ENCODE assay signal across 13 cellular contexts in the genomic region with DNA sequence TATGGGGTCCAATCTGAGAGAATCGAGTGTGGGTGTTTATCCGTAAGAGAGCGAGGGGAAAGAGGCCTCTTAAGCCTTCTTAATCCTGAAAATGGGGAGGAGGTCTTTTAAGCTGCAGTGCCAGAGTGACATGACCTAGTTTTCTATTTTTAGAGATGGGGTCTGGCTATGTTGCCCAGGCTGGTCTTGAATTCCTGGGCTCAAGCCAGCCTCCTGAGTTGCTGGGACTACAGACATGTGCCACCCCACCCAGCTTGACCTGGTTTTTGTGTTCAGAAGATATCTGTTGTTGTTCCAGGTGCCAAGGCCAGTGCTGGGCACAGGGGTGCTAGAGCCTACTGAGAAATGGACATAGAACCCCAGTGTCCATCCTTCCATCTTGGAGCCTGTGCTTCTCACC. TPM values are rescaled to one million over a fixed set of nuclear protein-coding genes. Genes with fewer than 3 reads are reported as not detected.
DNase-seq lines count a peak whose midpoint lies in the region; ATAC-seq and TF ChIP-seq lines count a peak whose summit lies in the region.
"Had no signal": no experiment of that assay in that cellular context is flagged by ENCODE, and none has a peak within 500 bp of the region (broad histone marks: within the 10 kb centered on the region; RNA-seq: fewer than 3 reads in every experiment).

No MANE protein-coding gene starts in this region.

- intact Hi-C loops in CD14-positive monocyte (cut with micrococcal nuclease) = no loop called here

- H3K9me3 Mint-ChIP-seq in CD14-positive monocyte = no peaks in the 10 kb centered on the region
- no peaks in the 10 kb centered on the region for H3K9me3 Mint-ChIP-seq in IgD-negative memory B cell
- H3K9me3 Mint-ChIP-seq in brain = no peaks in the 10 kb centered on the region
- H3K9me3 Mint-ChIP-seq in nephron progenitor cell = no peaks in the 10 kb centered on the region

- H3K27me3 Mint-ChIP-seq in CD14-positive monocyte (ENCODE audit: low read depth in 3 of 3) (peaks cover 1 to 4% (median 2%) of the 10 kb centered on the region in 3 donors), IgD-negative memory B cell (no peaks in the 10 kb centered on the region), brain (peaks cover 3% of the 10 kb centered on the region), nephron progenitor cell (ENCODE audit: low read depth, poor library complexity) (peaks cover 3% of the 10 kb centered on the region)

- H3K4me1 Mint-ChIP-seq in CD14-positive monocyte (peaks cover 24% of the 10 kb centered on the region), IgD-negative memory B cell (peaks cover 3 to 10% (median 7%) of the 10 kb centered on the region in 3 donors), brain (peaks cover 43% of the 10 kb centered on the region), nephron progenitor cell (peaks cover 14% of the 10 kb centered on the region)

- DNase-seq in CD14-positive monocyte (ENCODE audit: low spot score) = no peak
- DNase-seq in nephron progenitor cell = no peak
- no peak for DNase-seq in NCI-H526 (lab: John Stamatoyannopoulos, UW)
- DNase-seq in NCI-H187 treated with DMSO at 0.1 percent for 48 hours (lab: John Stamatoyannopoulos, UW) = no peak
- DNase-seq: caudate nucleus, DMS53, H7, NCI-H1694 treated with DMSO at 0.1 percent for 48 hours, upper lobe of left lung had no signal

- no peak for TF ChIP-seq CTCF in CD14-positive monocyte (IDR thresholded peaks at IDR 0.05)
- no peak for TF ChIP-seq CTCF in brain (conservative IDR thresholded peaks at IDR 0.05)
- no peak for TF ChIP-seq CTCF in nephron progenitor cell (IDR thresholded peaks at IDR 0.05)

- ATAC-seq in HG02970 (IDR thresholded peaks at IDR 0.05; ENCODE audit: low FRiP score, unreplicated experiment) (no peak), HG03108 (IDR thresholded peaks at IDR 0.05; ENCODE audit: unreplicated experiment) (no peak)

- H3K4me3 Mint-ChIP-seq in CD14-positive monocyte (no peak overlapping the region), IgD-negative memory B cell (peak overlapping the region; percentile 80 to 95 (median 89)), brain (peak overlapping the region; percentile 80 to 89 (median 88)), nephron progenitor cell (peak overlapping the region; percentile 83)

- H3K36me3 Mint-ChIP-seq in CD14-positive monocyte (peaks cover 20 to 21% of the 10 kb centered on the region in 2 donors), IgD-negative memory B cell (peaks cover 5% of the 10 kb centered on the region), brain (peaks cover 26% of the 10 kb centered on the region), nephron progenitor cell (ENCODE audit: low read depth) (peaks cover 14% of the 10 kb centered on the region)

- H3K27ac Mint-ChIP-seq in CD14-positive monocyte = peak overlapping the region in 4 of 7 donors; percentile 28 to 83 (median 36)
- peak overlapping the region in 2 of 3 donors; percentile 35 to 100 for H3K27ac Mint-ChIP-seq in IgD-negative memory B cell
- peak overlapping the region in 4 of 5 experiments; percentile 54 to 72 (median 56) for H3K27ac Mint-ChIP-seq in brain
- H3K27ac Mint-ChIP-seq in nephron progenitor cell = peak overlapping the region; percentile 21

RNA-seq across cellular contexts. Expression of a gene that starts 1.4 kb away (rescaled TPM):
- polyA plus RNA-seq in CD14-positive monocyte (10 to 100 TPM; 48.7 to 63.2 TPM), IgD-negative memory B cell (53.2 TPM), brain (ENCODE audit: insufficient read depth, low read depth, low replicate concordance) (196 TPM)

RNA-seq across cellular contexts. Expression of a gene that starts 2.6 kb away (rescaled TPM):
- polyA plus RNA-seq in CD14-positive monocyte (1 to 10 TPM; 7.8 to 9.3 TPM), IgD-negative memory B cell (19.7 TPM), brain (ENCODE audit: insufficient read depth, low read depth, low replicate concordance) (99.1 TPM)

RNA-seq across cellular contexts. Expression of a gene that starts 8.0 kb away (rescaled TPM):
- polyA plus RNA-seq in CD14-positive monocyte = not detected
- not detected for polyA plus RNA-seq in IgD-negative memory B cell
- polyA plus RNA-seq in brain (ENCODE audit: insufficient read depth, low read depth, low replicate concordance) = 3.4 TPM

RNA-seq across cellular contexts. Expression of a gene that starts 17.1 kb away (rescaled TPM):
- not detected for polyA plus RNA-seq in CD14-positive monocyte
- polyA plus RNA-seq in IgD-negative memory B cell = not detected
- polyA plus RNA-seq in brain (ENCODE audit: insufficient read depth, low read depth, low replicate concordance) = not detected

RNA-seq across cellular contexts. Expression of a gene that starts 22.2 kb away (rescaled TPM):
- polyA plus RNA-seq in CD14-positive monocyte (10 to 100 TPM; 15.3 to 18.3 TPM), IgD-negative memory B cell (11.2 TPM), brain (ENCODE audit: insufficient read depth, low read depth, low replicate concordance) (33.1 TPM)

Comparison
In these comparisons a context has a peak if more than half of its experiments do, and no peak if none do; other contexts are left out.
1. H3K4me3 Mint-ChIP-seq: peak in IgD-negative memory B cell (4 of 4), brain (5 of 5) and nephron progenitor cell (single experiment); none in CD14-positive monocyte (0 of 2).
2. Peak in every context shown above with its lines, with median percentiles within 50 percentile points of each other: H3K27ac Mint-ChIP-seq.